In the genomic region with DNA sequence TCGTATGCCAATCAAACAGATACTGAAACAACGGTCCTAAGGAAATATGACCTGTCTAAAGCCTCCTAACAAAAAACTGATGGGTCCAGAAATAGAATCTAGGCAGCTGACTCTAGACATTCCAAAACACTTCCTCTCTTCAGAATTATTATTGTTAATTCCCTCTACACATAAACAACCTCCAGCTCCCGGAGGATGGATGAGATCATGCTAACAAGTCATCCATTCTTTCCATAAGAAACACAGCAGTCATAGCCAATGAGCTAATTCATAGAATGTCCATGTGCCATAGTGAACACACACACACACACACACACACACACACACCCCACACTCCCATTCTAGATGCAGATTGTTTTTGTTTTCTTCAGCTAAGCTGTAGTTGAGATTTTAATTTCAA, we compare ENCODE assay signal across 13 cellular contexts. TPM values are rescaled to one million over a fixed set of nuclear protein-coding genes. Genes with fewer than 3 reads are reported as not detected.
DNase-seq lines count a peak whose midpoint lies in the region; ATAC-seq and TF ChIP-seq lines count a peak whose summit lies in the region.
"Had no signal": no experiment of that assay in that cellular context is flagged by ENCODE, and none has a peak within 500 bp of the region (broad histone marks: within the 10 kb centered on the region; RNA-seq: fewer than 3 reads in every experiment).

No MANE protein-coding gene starts in this region.

- ATAC-seq in GM19467 (IDR thresholded peaks at IDR 0.05; ENCODE audit: unreplicated experiment): no peak
- ATAC-seq: gastrocnemius medialis had no signal

- H3K27me3 ChIP-seq in left ventricle myocardium inferior (ENCODE audit: low read depth) (no peaks in the 10 kb centered on the region), skeletal muscle tissue (ENCODE audit: control insufficient read depth in 3 of 3, insufficient read depth in 3 of 3, low read length in 3 of 3) (no peaks in the 10 kb centered on the region)
- H3K27me3 ChIP-seq: gastrocnemius medialis had no signal

- intact Hi-C loops in left ventricle myocardium inferior (cut with micrococcal nuclease): no loop called here

- in situ Hi-C loops in astrocyte of the spinal cord (cut with HindIII; ENCODE audit: low sequenced_read_pairs): no loop called here

- no peak overlapping the region for H3K9ac ChIP-seq in skeletal muscle tissue (ENCODE audit: low read depth in 1 of 3, low read length in 3 of 3)

- no peak overlapping the region for H3K4me3 ChIP-seq in HFF-Myc (replicated peaks; ENCODE audit: low read depth, low read length)
- H3K4me3 ChIP-seq in astrocyte of the spinal cord (ENCODE audit: low read depth, low read length): no peak overlapping the region
- H3K4me3 ChIP-seq in left ventricle myocardium inferior: peak overlapping the region; percentile 15
- peak overlapping the region in 1 of 3 donors; percentile 14 for H3K4me3 ChIP-seq in skeletal muscle tissue (ENCODE audit: low read length in 3 of 3)
- H3K4me3 ChIP-seq: gastrocnemius medialis had no signal

- peak; percentile 20 for DNase-seq in HFF-Myc (ENCODE audit: extremely low read depth, low read depth)
- peak; percentile 85 for DNase-seq in astrocyte of the spinal cord (ENCODE audit: low read depth, low spot score)
- DNase-seq in left ventricle myocardium inferior: no peak
- DNase-seq in GF-D8 (lab: John Stamatoyannopoulos, UW): no peak
- DNase-seq in activated CD4-positive, CD25-positive, alpha-beta regulatory T cell treated with anti-CD3 and anti-CD28 coated beads, Interleukin-2, amount 50 U/mL, for 72 hours: no peak
- no peak for DNase-seq in mesenteric fat pad (ENCODE audit: low spot score)
- DNase-seq: DMS79, gastrocnemius medialis, mesendoderm, NCI-H1436 had no signal

- H3K9me3 ChIP-seq in left ventricle myocardium inferior (replicated peaks) (peaks cover 36% of the 10 kb centered on the region), skeletal muscle tissue (ENCODE audit: control insufficient read depth in 3 of 3, low read length in 3 of 3) (peaks cover 0 to 6% (median under 1%) of the 10 kb centered on the region in 3 donors)

- H3K36me3 ChIP-seq in left ventricle myocardium inferior (no peaks in the 10 kb centered on the region), skeletal muscle tissue (ENCODE audit: control insufficient read depth in 3 of 3, insufficient read depth in 3 of 3, low read length in 3 of 3) (no peaks in the 10 kb centered on the region)
- H3K36me3 ChIP-seq: gastrocnemius medialis had no signal

- peak overlapping the region; percentile 70 for H3K27ac ChIP-seq in left ventricle myocardium inferior (replicated peaks)
- H3K27ac ChIP-seq in skeletal muscle tissue (ENCODE audit: low read depth, low read length): peak overlapping the region; percentile 8
- H3K27ac ChIP-seq: gastrocnemius medialis had no signal

- H3K4me1 ChIP-seq in left ventricle myocardium inferior (peaks cover 38% of the 10 kb centered on the region), skeletal muscle tissue (ENCODE audit: control insufficient read depth in 3 of 3, insufficient read depth in 3 of 3, low read length in 3 of 3) (peaks cover 4 to 13% (median 6%) of the 10 kb centered on the region in 3 donors)

- TF ChIP-seq CTCF in HFF-Myc (IDR thresholded peaks at IDR 0.05; ENCODE audit: low read depth, low read length, missing control alignments) (no peak), astrocyte of the spinal cord (IDR thresholded peaks at IDR 0.05; ENCODE audit: low read depth, low read length) (no peak), left ventricle myocardium inferior (IDR thresholded peaks at IDR 0.05; ENCODE audit: borderline replicate concordance) (no peak)

RNA-seq across cellular contexts. Expression of gene HDGFL1, which starts 44.3 kb away (rescaled TPM):
- total RNA-seq in left ventricle myocardium inferior: not detected
- not detected for total RNA-seq in skeletal muscle tissue
- not detected for total RNA-seq in mesenteric fat pad
- total RNA-seq: gastrocnemius medialis; T-helper 1 cell treated with Interleukin-12 subunit alpha and Interleukin-12 subunit beta and Interleukin-4 antibody, amounts not matched to agents 30 ng/mL and 1 ng/mL, for 36 hours had no signal

Comparison
In these comparisons a context has a peak if more than half of its experiments do, and no peak if none do; other contexts are left out.
1. DNase-seq: peak in HFF-Myc (single experiment) and astrocyte of the spinal cord (single experiment); none in left ventricle myocardium inferior (single experiment), GF-D8 (single experiment), activated CD4-positive, CD25-positive, alpha-beta regulatory T cell treated with anti-CD3 and anti-CD28 coated beads, Interleukin-2, amount 50 U/mL, for 72 hours (single experiment) and mesenteric fat pad (single experiment).